ENCODE assay signal across 29 cellular contexts in the genomic region with DNA sequence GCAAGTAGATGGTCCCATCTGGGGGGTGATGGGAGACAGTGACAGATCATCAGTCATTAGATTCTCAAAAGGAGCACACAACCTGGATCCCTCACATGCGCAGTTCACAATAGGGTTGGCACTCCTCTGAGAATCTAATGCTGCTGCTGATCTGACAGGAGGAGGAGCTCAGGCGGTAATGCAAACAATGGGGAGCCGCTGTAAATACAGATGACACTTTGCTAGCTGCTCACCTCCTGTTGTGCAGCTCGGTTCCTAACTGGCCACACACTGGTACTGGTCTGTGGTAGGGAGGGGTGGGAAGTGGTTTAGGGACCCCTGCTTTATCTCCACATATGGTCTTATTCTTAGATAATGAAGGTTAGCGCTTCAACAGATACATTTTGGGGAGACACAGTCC.
"Had no signal": no experiment of that assay in that cellular context is flagged by ENCODE, and none has a peak within 500 bp of the region (broad histone marks: within the 10 kb centered on the region; RNA-seq: fewer than 3 reads in every experiment).

No MANE protein-coding gene starts in this region.

- H3K9ac ChIP-seq: SK-N-SH had no signal

- H3K4me2 ChIP-seq: SK-N-SH had no signal

- H3K9me3 ChIP-seq: ascending aorta, body of pancreas, MG63, SJCRH30, SK-N-SH had no signal

- H3K27me3 ChIP-seq: ascending aorta, body of pancreas, SJCRH30 had no signal

- ATAC-seq: activated CD4-positive, alpha-beta T cell treated with anti-CD3 and anti-CD28 coated beads for 36 hours; activated CD8-positive, alpha-beta T cell treated with anti-CD3 and anti-CD28 coated beads, Interleukin-2, amount 10 ng/mL, durations not matched to agents 7 days and 5 days; activated naive CD4-positive, alpha-beta T cell treated with anti-CD3 and anti-CD28 coated beads, Interleukin-2, amount 50 U/mL, for 72 hours; activated naive CD8-positive, alpha-beta T cell treated with anti-CD3 and anti-CD28 coated beads, Interleukin-2, amount 50 U/mL, for 24 hours; body of pancreas; Panc1 had no signal

- H3K4me3 ChIP-seq: ascending aorta, body of pancreas, MG63, SJCRH30 had no signal

- H3K27ac ChIP-seq: ascending aorta, body of pancreas, SJCRH30, WERI-Rb-1 had no signal

- H3K36me3 ChIP-seq: ascending aorta, MG63, SJCRH30, WERI-Rb-1 had no signal

- DNase-seq: activated CD4-positive, alpha-beta T cell treated with anti-CD3 and anti-CD28 coated beads for 36 hours; activated CD8-positive, alpha-beta memory T cell treated with anti-CD3 and anti-CD28 coated beads, Interleukin-2, amount 50 U/mL, for 48 hours; activated CD8-positive, alpha-beta T cell treated with anti-CD3 and anti-CD28 coated beads, Interleukin-2, amount 10 ng/mL, durations not matched to agents 7 days and 5 days; activated effector memory CD4-positive, alpha-beta T cell treated with anti-CD3 and anti-CD28 coated beads, Interleukin-2, amount 50 U/mL, for 16 hours; activated naive CD4-positive, alpha-beta T cell treated with Interleukin-2 at 50 U/mL for 16 hours; activated naive CD8-positive, alpha-beta T cell treated with anti-CD3 and anti-CD28 coated beads, Interleukin-2, amount 50 U/mL, for 24 hours; activated T-cell treated with anti-CD3 and anti-CD28 coated beads, Interleukin-2, amount 50 U/mL, for 1 hour; amniotic stem cell; body of pancreas; central memory CD4-positive, alpha-beta T cell; MG63; MV-4-11; NCI-H1092 treated with DMSO at 0.1 percent for 48 hours; NCI-H1436 treated with DMSO at 0.1 percent for 48 hours; NCI-H2029; NCI-H2107; NCI-H446 treated with DMSO at 0.1 percent for 48 hours; NCI-H526; NK-92 treated with Interleukin-12 subunit alpha and Interleukin-12 subunit beta, amount 100 ng/mL, for 24 hours; OCI-M1; Right ventricle myocardium superior; RPMI8226; SJCRH30; SK-N-SH; T-helper 1 cell; WERI-Rb-1 had no signal

- H3K4me1 ChIP-seq: ascending aorta, body of pancreas, SJCRH30 had no signal
